Comparison of ENCODE assay signal across 8 cellular contexts in genomic region chr19:45886427-45887310, GRCh38.
DNase-seq lines count a peak whose midpoint lies in the region; ATAC-seq and TF ChIP-seq lines count a peak whose summit lies in the region.

No MANE protein-coding gene starts in this region.

- H3F3A ChIP-seq in OCI-LY1 (ENCODE audit: insufficient read depth, low read length), result no peaks in the 10 kb centered on the region

- H3K9me2 ChIP-seq in OCI-LY1 (ENCODE audit: low read depth, low read length), result no peaks in the 10 kb centered on the region

- no peak for TF ChIP-seq CTCF in OCI-LY1 (IDR thresholded peaks at IDR 0.05; ENCODE audit: low read length)

- H3K79me2 ChIP-seq in OCI-LY1 (ENCODE audit: insufficient read depth, low read length), result no peaks in the 10 kb centered on the region

- DNase-seq in COR-L47 (lab: John Stamatoyannopoulos, UW) (peak; percentile 81), HuH-7.5 (ENCODE audit: low spot score) (peak; percentile 96), activated T-cell treated with anti-CD3 and anti-CD28 coated beads for 1 hour (ENCODE audit: low read depth) (peak; percentile 80), epidermal melanocyte (ENCODE audit: insufficient read length, low spot score) (peak; percentile 99), middle frontal gyrus (ENCODE audit: extremely low spot score, low spot score) (peak; percentile 93)
- DNase-seq in stimulated activated CD8-positive, alpha-beta memory T cell treated with anti-CD3 and anti-CD28 coated beads, Interleukin-15, amount 100 ng/mL, for 48 hours (ENCODE audit: low read depth in 2 of 2), result peak; percentile 79 to 85

- H2AFZ ChIP-seq in OCI-LY1 (ENCODE audit: low read length), result no peak overlapping the region

- H3K9me3 ChIP-seq in OCI-LY1 (ENCODE audit: low read length), result no peaks in the 10 kb centered on the region

- H3K27me3 ChIP-seq in OCI-LY1 (ENCODE audit: insufficient read depth, low read length), result no peaks in the 10 kb centered on the region

- H4K20me1 ChIP-seq in OCI-LY1 (ENCODE audit: insufficient read depth, low read length), result no peaks in the 10 kb centered on the region

- H3K4me2 ChIP-seq in OCI-LY1 (ENCODE audit: low read length), result peak overlapping the region; percentile 94

- peaks cover 39% of the 10 kb centered on the region for H3K4me1 ChIP-seq in OCI-LY1 (ENCODE audit: insufficient read depth, low read length, severe bottlenecking)

- H3K36me3 ChIP-seq in OCI-LY1 (ENCODE audit: insufficient read depth, low read length), result no peaks in the 10 kb centered on the region

- peak overlapping the region; percentile 79 for H3K4me3 ChIP-seq in OCI-LY1 (ENCODE audit: low read depth, low read length, poor library complexity, severe bottlenecking)

- peak; percentile 52 for ATAC-seq in GM21423 (IDR thresholded peaks at IDR 0.05; ENCODE audit: unreplicated experiment)

- peak overlapping the region; percentile 87 for H3K9ac ChIP-seq in OCI-LY1 (ENCODE audit: low read length)

- H3K27ac ChIP-seq in OCI-LY1 (ENCODE audit: low read depth, low read length, poor library complexity, severe bottlenecking), result peak overlapping the region; percentile 82

Comparison
In these comparisons a context has a peak if more than half of its experiments do, and no peak if none do; other contexts are left out.
1. Peak in every context shown above with its lines: DNase-seq, ATAC-seq, H3K4me3 ChIP-seq and H3K27ac ChIP-seq.